Comparison of ENCODE assay signal across 13 cellular contexts in the genomic region with DNA sequence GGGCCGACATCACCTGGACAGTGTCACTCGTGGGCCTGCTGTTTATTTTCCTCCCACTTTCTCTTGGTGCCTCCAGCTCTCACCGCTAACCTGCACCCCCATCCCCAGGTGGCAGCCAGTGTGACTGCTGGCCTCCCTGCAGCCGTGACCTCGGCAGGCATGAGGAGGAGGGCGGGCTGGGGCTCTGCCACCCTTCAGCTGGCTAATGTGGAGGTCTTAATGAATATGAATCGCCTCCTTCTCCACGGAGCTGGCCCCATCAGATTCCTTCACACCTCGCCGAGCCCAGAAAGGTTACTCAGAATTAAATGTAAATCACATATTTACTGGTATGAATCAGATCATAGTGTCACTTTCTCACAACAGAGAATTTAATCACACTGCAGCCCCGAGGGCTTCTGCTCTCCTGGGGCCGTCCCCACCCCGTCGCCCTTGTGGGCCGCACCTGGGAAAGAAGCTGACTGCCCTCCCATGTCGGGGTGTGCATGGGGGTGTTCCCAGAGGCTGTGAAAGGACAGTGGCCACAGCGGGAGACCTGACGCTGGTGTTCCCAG.
DNase-seq lines count a peak whose midpoint lies in the region; ATAC-seq and TF ChIP-seq lines count a peak whose summit lies in the region.
"Had no signal": no experiment of that assay in that cellular context is flagged by ENCODE, and none has a peak within 500 bp of the region (broad histone marks: within the 10 kb centered on the region; RNA-seq: fewer than 3 reads in every experiment).

No MANE protein-coding gene starts in this region.

- no peak overlapping the region for H3K4me3 Mint-ChIP-seq in activated T-cell treated with anti-CD3 and anti-CD28 coated beads, Interleukin-2, amount 50 U/mL, for 4 hours
- H3K4me3 Mint-ChIP-seq in activated T-cell treated with anti-CD3 and anti-CD28 coated beads, Interleukin-2, amount 50 U/mL, for 24 hours: no peak overlapping the region
- no peak overlapping the region for H3K4me3 Mint-ChIP-seq in central memory CD8-positive, alpha-beta T cell
- H3K4me3 Mint-ChIP-seq in naive thymus-derived CD4-positive, alpha-beta T cell: no peak overlapping the region
- H3K4me3 Mint-ChIP-seq: T-helper 1 cell treated with Interleukin-12 subunit alpha and Interleukin-12 subunit beta and Interleukin-4 antibody, amounts not matched to agents 30 μg/mL and 1 μg/mL, for 36 hours had no signal

- H3K4me3 ChIP-seq in upper lobe of right lung: no peak overlapping the region
- no peak overlapping the region for H3K4me3 ChIP-seq in naive thymus-derived CD4-positive, alpha-beta T cell (ENCODE audit: low read length)
- H3K4me3 ChIP-seq: HAP-1 had no signal

- no peak for TF ChIP-seq CTCF in upper lobe of right lung (IDR thresholded peaks at IDR 0.05)

- no peak for DNase-seq in activated T-cell treated with anti-CD3 and anti-CD28 coated beads, Interleukin-2, amount 50 U/mL, for 4 hours
- DNase-seq in activated T-cell treated with anti-CD3 and anti-CD28 coated beads, Interleukin-2, amount 50 U/mL, for 24 hours: no peak
- no peak for DNase-seq in central memory CD8-positive, alpha-beta T cell (ENCODE audit: low spot score in 2 of 2)
- DNase-seq in renal cortical epithelial cell (ENCODE audit: low read depth) (peak; percentile 92), upper lobe of right lung (no peak), HuH-7.5 (ENCODE audit: low spot score) (no peak)
- no peak for DNase-seq in naive thymus-derived CD4-positive, alpha-beta T cell
- DNase-seq: NCI-H1436, NCI-H524 had no signal

- H3K4me1 Mint-ChIP-seq in activated T-cell treated with anti-CD3 and anti-CD28 coated beads, Interleukin-2, amount 50 U/mL, for 4 hours (ENCODE audit: low read depth): peaks cover 24% of the 10 kb centered on the region
- peaks cover 64% of the 10 kb centered on the region for H3K4me1 Mint-ChIP-seq in activated T-cell treated with anti-CD3 and anti-CD28 coated beads, Interleukin-2, amount 50 U/mL, for 24 hours (ENCODE audit: low read depth)
- H3K4me1 Mint-ChIP-seq in central memory CD8-positive, alpha-beta T cell: peaks cover 32% of the 10 kb centered on the region
- H3K4me1 Mint-ChIP-seq in naive thymus-derived CD4-positive, alpha-beta T cell: peaks cover 13 to 55% (median 31%) of the 10 kb centered on the region in 7 donors

- intact Hi-C loops in upper lobe of right lung (cut with DNase I): no loop called here
- intact Hi-C loops in naive thymus-derived CD4-positive, alpha-beta T cell (cut with micrococcal nuclease): no loop called here

- H3K27ac Mint-ChIP-seq in activated T-cell treated with anti-CD3 and anti-CD28 coated beads, Interleukin-2, amount 50 U/mL, for 24 hours: no peak overlapping the region
- H3K27ac Mint-ChIP-seq in central memory CD8-positive, alpha-beta T cell (ENCODE audit: low read depth): peak overlapping the region; percentile 63
- H3K27ac Mint-ChIP-seq in naive thymus-derived CD4-positive, alpha-beta T cell: no peak overlapping the region
- H3K27ac Mint-ChIP-seq: T-helper 1 cell treated with Interleukin-12 subunit alpha and Interleukin-12 subunit beta and Interleukin-4 antibody, amounts not matched to agents 30 μg/mL and 1 μg/mL, for 36 hours had no signal

- no peaks in the 10 kb centered on the region for H3K36me3 Mint-ChIP-seq in activated T-cell treated with anti-CD3 and anti-CD28 coated beads, Interleukin-2, amount 50 U/mL, for 4 hours (ENCODE audit: insufficient read depth)
- no peaks in the 10 kb centered on the region for H3K36me3 Mint-ChIP-seq in activated T-cell treated with anti-CD3 and anti-CD28 coated beads, Interleukin-2, amount 50 U/mL, for 24 hours (ENCODE audit: low read depth)
- H3K36me3 Mint-ChIP-seq in central memory CD8-positive, alpha-beta T cell (ENCODE audit: insufficient read depth): no peaks in the 10 kb centered on the region
- no peaks in the 10 kb centered on the region for H3K36me3 Mint-ChIP-seq in naive thymus-derived CD4-positive, alpha-beta T cell

- H3K27me3 Mint-ChIP-seq in activated T-cell treated with anti-CD3 and anti-CD28 coated beads, Interleukin-2, amount 50 U/mL, for 4 hours (ENCODE audit: low read depth): peaks cover 6% of the 10 kb centered on the region
- H3K27me3 Mint-ChIP-seq in activated T-cell treated with anti-CD3 and anti-CD28 coated beads, Interleukin-2, amount 50 U/mL, for 24 hours: peaks cover 57% of the 10 kb centered on the region
- peaks cover 31% of the 10 kb centered on the region for H3K27me3 Mint-ChIP-seq in central memory CD8-positive, alpha-beta T cell
- peaks cover 0 to 46% (median 0%) of the 10 kb centered on the region in 5 donors for H3K27me3 Mint-ChIP-seq in naive thymus-derived CD4-positive, alpha-beta T cell

- H3K9me3 ChIP-seq in upper lobe of right lung: no peaks in the 10 kb centered on the region
- no peaks in the 10 kb centered on the region for H3K9me3 ChIP-seq in naive thymus-derived CD4-positive, alpha-beta T cell (ENCODE audit: control insufficient read depth in 2 of 3, low read length in 3 of 3)
- H3K9me3 ChIP-seq: HAP-1 had no signal

- H3K27me3 ChIP-seq in upper lobe of right lung: no peaks in the 10 kb centered on the region
- H3K27me3 ChIP-seq in naive thymus-derived CD4-positive, alpha-beta T cell (ENCODE audit: control insufficient read depth in 2 of 2, insufficient read depth in 2 of 2, low read length in 2 of 2): no peaks in the 10 kb centered on the region
- H3K27me3 ChIP-seq: brain microvascular endothelial cell had no signal

- H3K36me3 ChIP-seq in upper lobe of right lung: no peaks in the 10 kb centered on the region
- no peaks in the 10 kb centered on the region for H3K36me3 ChIP-seq in naive thymus-derived CD4-positive, alpha-beta T cell (ENCODE audit: control insufficient read depth in 2 of 3, insufficient read depth in 3 of 3, low read length in 3 of 3)
- H3K36me3 ChIP-seq: brain microvascular endothelial cell, HAP-1 had no signal

- CTCF ChIA-PET in naive thymus-derived CD4-positive, alpha-beta T cell (lab: Charles Lee): no interaction called here

- peaks cover 40% of the 10 kb centered on the region for H3K4me1 ChIP-seq in upper lobe of right lung
- peaks cover 10 to 13% of the 10 kb centered on the region in 2 donors for H3K4me1 ChIP-seq in naive thymus-derived CD4-positive, alpha-beta T cell (ENCODE audit: control insufficient read depth in 2 of 2, insufficient read depth in 2 of 2, low read length in 2 of 2)

- H3K27ac ChIP-seq in upper lobe of right lung: no peak overlapping the region
- no peak overlapping the region for H3K27ac ChIP-seq in naive thymus-derived CD4-positive, alpha-beta T cell (ENCODE audit: low read depth, low read length)
- H3K27ac ChIP-seq: brain microvascular endothelial cell had no signal

- peak; percentile 35 to 61 for ATAC-seq in activated T-cell treated with anti-CD3 and anti-CD28 coated beads, Interleukin-2, amount 50 U/mL, for 4 hours
- ATAC-seq in HG03135 (IDR thresholded peaks at IDR 0.05; ENCODE audit: unreplicated experiment): peak; percentile 37
- no peak for ATAC-seq in central memory CD8-positive, alpha-beta T cell (replicated peaks; ENCODE audit: extremely low read depth, poor library complexity, severe bottlenecking)
- ATAC-seq in upper lobe of right lung: no peak
- no peak for ATAC-seq in naive thymus-derived CD4-positive, alpha-beta T cell

- no peaks in the 10 kb centered on the region for H3K9me3 Mint-ChIP-seq in activated T-cell treated with anti-CD3 and anti-CD28 coated beads, Interleukin-2, amount 50 U/mL, for 4 hours
- H3K9me3 Mint-ChIP-seq in activated T-cell treated with anti-CD3 and anti-CD28 coated beads, Interleukin-2, amount 50 U/mL, for 24 hours: no peaks in the 10 kb centered on the region
- no peaks in the 10 kb centered on the region for H3K9me3 Mint-ChIP-seq in central memory CD8-positive, alpha-beta T cell
- H3K9me3 Mint-ChIP-seq in naive thymus-derived CD4-positive, alpha-beta T cell: no peaks in the 10 kb centered on the region
- H3K9me3 Mint-ChIP-seq: T-helper 1 cell treated with Interleukin-12 subunit alpha and Interleukin-12 subunit beta and Interleukin-4 antibody, amounts not matched to agents 30 μg/mL and 1 μg/mL, for 36 hours had no signal

- POLR2A ChIA-PET in naive thymus-derived CD4-positive, alpha-beta T cell (lab: Charles Lee): interaction anchor here (0.6 kb wide), 2 partner anchors 63 to 439 kb away, joined by 3 to 4 read pairs; no protein-coding TSS in a partner anchor

Comparison
In these comparisons a context has a peak if more than half of its experiments do, and no peak if none do; other contexts are left out.
1. ATAC-seq: peak in activated T-cell treated with anti-CD3 and anti-CD28 coated beads, Interleukin-2, amount 50 U/mL, for 4 hours (2 of 2) and HG03135 (single experiment); none in central memory CD8-positive, alpha-beta T cell (single experiment), upper lobe of right lung (single experiment) and naive thymus-derived CD4-positive, alpha-beta T cell (single experiment).